21 cellular contexts compared by ENCODE assay signal in the genomic region with DNA sequence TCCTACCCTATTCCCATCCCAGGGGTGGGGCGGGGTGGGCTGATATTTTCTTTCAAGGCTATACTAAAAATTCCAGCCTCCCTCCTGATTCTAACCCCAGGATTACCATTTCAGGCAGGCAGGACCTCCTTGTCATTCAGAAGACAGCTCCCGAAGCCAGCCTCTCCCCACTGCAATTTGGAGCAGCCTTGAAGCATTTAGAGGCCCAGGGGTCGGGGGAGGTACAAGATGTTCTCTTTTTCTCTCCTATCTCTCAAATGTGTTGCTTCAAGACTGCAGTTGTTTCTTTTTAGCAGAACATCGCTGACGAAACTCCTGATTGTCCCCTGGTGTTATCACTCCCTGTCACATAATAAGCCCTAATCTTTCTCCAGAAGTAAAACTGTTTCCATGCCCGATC.
A peak's percentile ranks its signal among the peaks of the same experiment; 100 is the strongest.
DNase-seq lines count a peak whose midpoint lies in the region; ATAC-seq and TF ChIP-seq lines count a peak whose summit lies in the region.
"Had no signal": no experiment of that assay in that cellular context is flagged by ENCODE, and none has a peak within 500 bp of the region (broad histone marks: within the 10 kb centered on the region; RNA-seq: fewer than 3 reads in every experiment).

No MANE protein-coding gene starts in this region.

- H3K36me3 ChIP-seq in adrenal gland (replicated peaks in 1 of 2) = no peaks in the 10 kb centered on the region
- no peaks in the 10 kb centered on the region for H3K36me3 ChIP-seq in gastroesophageal sphincter
- H3K36me3 ChIP-seq in lung (ENCODE audit: control insufficient read depth in 2 of 2, insufficient read depth in 2 of 2, low read length in 2 of 2) = no peaks in the 10 kb centered on the region
- H3K36me3 ChIP-seq in upper lobe of left lung = no peaks in the 10 kb centered on the region
- H3K36me3 ChIP-seq: suprapubic skin had no signal

- WGBS in adrenal gland, 4 donors = 39 to 58% (median 46%) methylated on average over 6 of the region's 6 CpGs
- 37 to 45% methylated on average over 6 of the region's 6 CpGs for WGBS in gastroesophageal sphincter (ENCODE audit: low coverage in 1 of 2), 2 donors
- 62 to 73% methylated on average over 6 of the region's 6 CpGs for WGBS in lung, 2 donors
- WGBS in upper lobe of left lung, 2 donors = 52 to 59% methylated on average over 6 of the region's 6 CpGs

- no peak for TF ChIP-seq EP300 in gastroesophageal sphincter (IDR thresholded peaks at IDR 0.05)
- no peak for TF ChIP-seq EP300 in upper lobe of left lung (IDR thresholded peaks at IDR 0.05)

- no peaks in the 10 kb centered on the region for H3K4me1 ChIP-seq in adrenal gland (replicated peaks in 1 of 2)
- H3K4me1 ChIP-seq in gastroesophageal sphincter = peaks cover 0 to 5% (median 0%) of the 10 kb centered on the region in 3 donors
- peaks cover 0 to 3% of the 10 kb centered on the region in 2 donors for H3K4me1 ChIP-seq in lung (ENCODE audit: control insufficient read depth in 2 of 2, insufficient read depth in 2 of 2, low read length in 2 of 2)
- no peaks in the 10 kb centered on the region for H3K4me1 ChIP-seq in upper lobe of left lung
- H3K4me1 ChIP-seq: suprapubic skin had no signal

- peak; percentile 62 for ATAC-seq in gastroesophageal sphincter
- ATAC-seq in lung (ENCODE audit: insufficient read depth, low FRiP score) = no peak
- peak in 1 of 2 donors; percentile 54 for ATAC-seq in upper lobe of left lung (ENCODE audit: low FRiP score in 2 of 2)
- ATAC-seq in HG02938 (IDR thresholded peaks at IDR 0.05; ENCODE audit: unreplicated experiment) = no peak
- no peak for ATAC-seq in GM21447 (IDR thresholded peaks at IDR 0.05; ENCODE audit: unreplicated experiment)
- ATAC-seq in GM18870 (IDR thresholded peaks at IDR 0.05; ENCODE audit: unreplicated experiment) = no peak
- ATAC-seq: stimulated activated effector memory CD8-positive, alpha-beta T cell treated with anti-CD3 and anti-CD28 coated beads, Interleukin-12 subunit alpha, Interleukin-12 subunit beta, amount 100 ng/mL, for 72 hours had no signal

- H3K4me3 ChIP-seq in adrenal gland (no peak overlapping the region), gastroesophageal sphincter (no peak overlapping the region), lung (no peak overlapping the region), upper lobe of left lung (no peak overlapping the region)
- H3K4me3 ChIP-seq: SK-N-MC, suprapubic skin had no signal

- H3K27me3 ChIP-seq in adrenal gland = no peaks in the 10 kb centered on the region
- peaks cover 4% of the 10 kb centered on the region for H3K27me3 ChIP-seq in gastroesophageal sphincter
- H3K27me3 ChIP-seq in lung (ENCODE audit: control insufficient read depth, insufficient read depth) = no peaks in the 10 kb centered on the region
- H3K27me3 ChIP-seq in upper lobe of left lung = no peaks in the 10 kb centered on the region

- no peak for TF ChIP-seq POLR2A in adrenal gland (IDR thresholded peaks at IDR 0.05)
- no peak for TF ChIP-seq POLR2A in gastroesophageal sphincter (IDR thresholded peaks at IDR 0.05)
- TF ChIP-seq POLR2A in upper lobe of left lung (IDR thresholded peaks at IDR 0.05) = no peak

- H3K9me3 ChIP-seq in adrenal gland (replicated peaks in 1 of 3) (no peaks in the 10 kb centered on the region), gastroesophageal sphincter (peaks cover 0 to 11% (median 0%) of the 10 kb centered on the region in 3 donors), lung (ENCODE audit: control insufficient read depth in 2 of 2, insufficient read depth in 1 of 2, low read length in 1 of 2) (peaks cover 0 to 8% of the 10 kb centered on the region in 2 donors), upper lobe of left lung (no peaks in the 10 kb centered on the region)
- H3K9me3 ChIP-seq: suprapubic skin had no signal

- DNase-seq in adrenal gland (peak in 4 of 7 donors; percentile 17 to 60 (median 32)), lung (ENCODE audit: low spot score) (peak; percentile 35), upper lobe of left lung (no peak)
- DNase-seq: activated CD4-positive, alpha-beta T cell treated with anti-CD3 and anti-CD28 coated beads, Interleukin-2, amount 10 ng/mL, durations not matched to agents 24 days and 14 days; activated naive CD4-positive, alpha-beta T cell treated with anti-CD3 and anti-CD28 coated beads, Interleukin-2, amount 50 U/mL, for 16 hours; anterior cingulate cortex; CD4-positive, CD25-positive, alpha-beta regulatory T cell; Kasumi-1; NCI-H1048; NCI-H1694 treated with DMSO at 0.1 percent for 48 hours; NCI-H69; stimulated activated CD4-positive, alpha-beta T cell treated with anti-CD3 and anti-CD28 coated beads, Interleukin-2, amount 100 ng/mL, for 48 hours had no signal

- H3K27ac ChIP-seq in adrenal gland (peak overlapping the region in 1 of 5 donors; percentile 27), gastroesophageal sphincter (peak overlapping the region in 2 of 4 donors; percentile 1 to 23), lung (ENCODE audit: low read depth in 1 of 2, low read length in 1 of 2) (peak overlapping the region in 1 of 2 donors; percentile 10), upper lobe of left lung (peak overlapping the region in 3 of 4 donors; percentile 1 to 65 (median 53))
- H3K27ac ChIP-seq: HL-60, SK-N-MC, suprapubic skin, VCaP had no signal

- TF ChIP-seq CTCF in adrenal gland (IDR thresholded peaks at IDR 0.05) (no peak), gastroesophageal sphincter (IDR thresholded peaks at IDR 0.05) (no peak), lung (IDR thresholded peaks at IDR 0.05; ENCODE audit: control extremely low read depth, extremely low read depth) (no peak), upper lobe of left lung (IDR thresholded peaks at IDR 0.05) (no peak)

- intact Hi-C loops in adrenal gland (cut with DNase I) = no loop called here

Comparison
In these comparisons a context has a peak if more than half of its experiments do, and no peak if none do; other contexts are left out.
1. DNase-seq: peak in adrenal gland (4 of 7) and lung (single experiment); none in upper lobe of left lung (0 of 2).